ENCODE assay signal across 8 cellular contexts in genomic region chr20:35663813-35664543, GRCh38. TPM values are rescaled to one million over a fixed set of nuclear protein-coding genes. Genes with fewer than 3 reads are reported as not detected.
DNase-seq lines count a peak whose midpoint lies in the region; ATAC-seq, FAIRE-seq and TF ChIP-seq lines count a peak whose summit lies in the region.

No MANE protein-coding gene starts in this region.

- peak overlapping the region; percentile 77 for H3K4me2 ChIP-seq in endothelial cell of umbilical vein (ENCODE audit: insufficient read depth, low read length)

- TF ChIP-seq POLR2A in endothelial cell of umbilical vein (IDR thresholded peaks at IDR 0.05; ENCODE audit: low read depth, low read length): no peak

- no TSS peak for BruUV-seq in endothelial cell of umbilical vein (replicated peaks; lab: Mats Ljungman, UMichigan)

- H3K27me3 ChIP-seq in AG04450 (ENCODE audit: control insufficient read depth, insufficient read depth, low read length) (no peaks in the 10 kb centered on the region), endothelial cell of umbilical vein (ENCODE audit: control insufficient read depth in 2 of 2, insufficient read depth in 2 of 2, low read length in 2 of 2) (no peaks in the 10 kb centered on the region)
- H3K27me3 ChIP-seq in naive thymus-derived CD4-positive, alpha-beta T cell (ENCODE audit: control insufficient read depth in 2 of 2, insufficient read depth in 2 of 2, low read length in 2 of 2): no peaks in the 10 kb centered on the region

- ATAC-seq in GM18868 (IDR thresholded peaks at IDR 0.05; ENCODE audit: unreplicated experiment): peak; percentile 28
- ATAC-seq in HG03097 (IDR thresholded peaks at IDR 0.05; ENCODE audit: low FRiP score, unreplicated experiment): peak; percentile 35
- ATAC-seq in naive thymus-derived CD4-positive, alpha-beta T cell: peak; percentile 61
- peak; percentile 54 to 56 for ATAC-seq in stimulated activated naive B cell treated with anti-CD40 and anti-IgM and Interleukin-4, amounts not matched to agents 10 μg/mL and 1 μg/mL and 100 μg/mL, for 72 hours (replicated peaks)

- peaks cover 3% of the 10 kb centered on the region; the same call in 1 of the 2 replicates for H3K9me3 ChIP-seq in AG04450 (ENCODE audit: control insufficient read depth, insufficient read depth, low read length)
- H3K9me3 ChIP-seq in endothelial cell of umbilical vein (replicated peaks; ENCODE audit: control insufficient read depth, insufficient read depth, low read length): no peaks in the 10 kb centered on the region
- H3K9me3 ChIP-seq in naive thymus-derived CD4-positive, alpha-beta T cell (ENCODE audit: control insufficient read depth in 2 of 3, low read length in 3 of 3): no peaks in the 10 kb centered on the region

- dilution Hi-C loops in endothelial cell of umbilical vein (cut with MboI; ENCODE audit: extremely low pct_ligation_motif_present, low sequenced_read_pairs): no loop called here

- H3K4me3 Mint-ChIP-seq in naive thymus-derived CD4-positive, alpha-beta T cell: peak overlapping the region; percentile 89 to 98 (median 96)
- peak overlapping the region; percentile 94 to 97 for H3K4me3 Mint-ChIP-seq in stimulated activated naive B cell treated with anti-CD40 and anti-IgM and Interleukin-4, amounts not matched to agents 10 μg/mL and 1 μg/mL and 100 μg/mL, for 72 hours

- H3K4me3 ChIP-seq in AG04450 (ENCODE audit: low read depth, low read length) (peak overlapping the region; percentile 99), endothelial cell of umbilical vein (replicated peaks in 1 of 3; ENCODE audit: insufficient read depth in 1 of 3, low read depth in 1 of 3, low read length in 3 of 3) (peak overlapping the region; percentile 13 to 81 (median 78))
- H3K4me3 ChIP-seq in naive thymus-derived CD4-positive, alpha-beta T cell (ENCODE audit: low read length): peak overlapping the region; percentile 88

- FAIRE-seq in endothelial cell of umbilical vein (lab: Jason Lieb, UNC): no peak

- POLR2A ChIA-PET in AG04450 (lab: Yijun Ruan, JAX) (interaction anchor here (0.6 to 2.4 kb wide), 7 partner anchors 12 to 210 kb away, joined by 3 to 11 read pairs (median 3); no protein-coding TSS in a partner anchor), endothelial cell of umbilical vein (lab: Charles Lee) (no interaction called here)
- POLR2A ChIA-PET in naive thymus-derived CD4-positive, alpha-beta T cell (lab: Charles Lee): interaction anchor here (0.8 to 3.5 kb wide), 32 partner anchors 8 to 1148 kb away, joined by 3 to 72 read pairs (median 5); partner anchors contain the start of genes CEP250, DYNLRB1, ERGIC3 and PHF20

- peaks cover 14% of the 10 kb centered on the region for H4K20me1 ChIP-seq in endothelial cell of umbilical vein (replicated peaks; ENCODE audit: control insufficient read depth, extremely low read depth, insufficient read depth, low read length)

- no peaks in the 10 kb centered on the region for H3K36me3 ChIP-seq in endothelial cell of umbilical vein (ENCODE audit: control insufficient read depth in 2 of 2, extremely low read depth in 1 of 2, insufficient read depth in 2 of 2, low read length in 2 of 2)
- H3K36me3 ChIP-seq in naive thymus-derived CD4-positive, alpha-beta T cell (ENCODE audit: control insufficient read depth in 2 of 3, insufficient read depth in 3 of 3, low read length in 3 of 3): peaks cover 0 to 12% (median 0%) of the 10 kb centered on the region in 3 experiments

- H3K9me3 Mint-ChIP-seq in naive thymus-derived CD4-positive, alpha-beta T cell: no peaks in the 10 kb centered on the region
- no peaks in the 10 kb centered on the region for H3K9me3 Mint-ChIP-seq in stimulated activated naive B cell treated with anti-CD40 and anti-IgM and Interleukin-4, amounts not matched to agents 10 μg/mL and 1 μg/mL and 100 μg/mL, for 72 hours

- peaks cover 56% of the 10 kb centered on the region for H3K79me2 ChIP-seq in endothelial cell of umbilical vein (ENCODE audit: control insufficient read depth, insufficient read depth, low read length)

- no peaks in the 10 kb centered on the region for H3K27me3 Mint-ChIP-seq in naive thymus-derived CD4-positive, alpha-beta T cell
- no peaks in the 10 kb centered on the region for H3K27me3 Mint-ChIP-seq in stimulated activated naive B cell treated with anti-CD40 and anti-IgM and Interleukin-4, amounts not matched to agents 10 μg/mL and 1 μg/mL and 100 μg/mL, for 72 hours

- CTCF ChIA-PET in AG04450 (lab: Charles Lee): no interaction called here
- CTCF ChIA-PET in endothelial cell of umbilical vein (lab: Charles Lee): interaction anchor here (0.8 to 1.3 kb wide), 5 partner anchors 10 to 78 kb away, joined by 3 to 4 read pairs (median 3); partner anchors contain the start of genes RBM39 and SPAG4
- CTCF ChIA-PET in naive thymus-derived CD4-positive, alpha-beta T cell (lab: Charles Lee): interaction anchor here (0.7 to 1.5 kb wide), 4 partner anchors 11 to 222 kb away, joined by 3 to 5 read pairs (median 3); no protein-coding TSS in a partner anchor

- H3K4me1 ChIP-seq in endothelial cell of umbilical vein (ENCODE audit: control insufficient read depth, extremely low read depth, insufficient read depth, low read length): peaks cover 19% of the 10 kb centered on the region
- H3K4me1 ChIP-seq in naive thymus-derived CD4-positive, alpha-beta T cell (ENCODE audit: control insufficient read depth in 2 of 2, insufficient read depth in 2 of 2, low read length in 2 of 2): peaks cover 42 to 44% of the 10 kb centered on the region in 2 donors

- no peaks in the 10 kb centered on the region for H3K9me1 ChIP-seq in endothelial cell of umbilical vein (replicated peaks; ENCODE audit: control insufficient read depth, extremely low read depth, insufficient read depth, low read length)

- no peak for TF ChIP-seq CTCF in AG04450 (IDR thresholded peaks at IDR 0.05; ENCODE audit: low read depth, low read length)
- no peak for TF ChIP-seq CTCF in endothelial cell of umbilical vein (IDR thresholded peaks at IDR 0.05; ENCODE audit: extremely low read depth in 1 of 2, insufficient read depth in 1 of 2, low read depth in 1 of 2, low read length in 2 of 2)

- H3K36me3 Mint-ChIP-seq in naive thymus-derived CD4-positive, alpha-beta T cell: peaks cover 3 to 21% (median 11%) of the 10 kb centered on the region in 5 donors
- peaks cover 23 to 43% of the 10 kb centered on the region in 2 donors for H3K36me3 Mint-ChIP-seq in stimulated activated naive B cell treated with anti-CD40 and anti-IgM and Interleukin-4, amounts not matched to agents 10 μg/mL and 1 μg/mL and 100 μg/mL, for 72 hours

- peak overlapping the region; percentile 59 for H3K9ac ChIP-seq in endothelial cell of umbilical vein (replicated peaks; ENCODE audit: extremely low read depth, insufficient read depth, low read length)

- H2AFZ ChIP-seq in endothelial cell of umbilical vein (ENCODE audit: low read depth, low read length): no peak overlapping the region

- DNase-seq in AG04450 (ENCODE audit: low read depth, low spot score) (no peak), NCI-H82 (lab: John Stamatoyannopoulos, UW) (peak; percentile 85), endothelial cell of umbilical vein (ENCODE audit: low read depth, low spot score) (peak; percentile 45)
- DNase-seq in activated CD8-positive, alpha-beta memory T cell treated with anti-CD3 and anti-CD28 coated beads, Interleukin-2, amount 50 U/mL, for 4 hours: peak; percentile 56
- peak; percentile 44 to 76 (median 70) for DNase-seq in naive thymus-derived CD4-positive, alpha-beta T cell
- peak; percentile 36 for DNase-seq in stimulated activated naive B cell treated with anti-CD40 and anti-IgM and Interleukin-4, amounts not matched to agents 10 μg/mL and 1 μg/mL and 100 μg/mL, for 72 hours

- H3K27ac ChIP-seq in AG04450 (ENCODE audit: low read depth, low read length): peak overlapping the region; percentile 91
- peak overlapping the region; percentile 33 for H3K27ac ChIP-seq in endothelial cell of umbilical vein (ENCODE audit: insufficient read depth, low read depth, low read length)
- H3K27ac ChIP-seq in naive thymus-derived CD4-positive, alpha-beta T cell (ENCODE audit: low read depth, low read length): peak overlapping the region; percentile 100

- peaks cover 34 to 56% (median 54%) of the 10 kb centered on the region in 7 donors for H3K4me1 Mint-ChIP-seq in naive thymus-derived CD4-positive, alpha-beta T cell
- H3K4me1 Mint-ChIP-seq in stimulated activated naive B cell treated with anti-CD40 and anti-IgM and Interleukin-4, amounts not matched to agents 10 μg/mL and 1 μg/mL and 100 μg/mL, for 72 hours: peaks cover 17 to 47% of the 10 kb centered on the region in 2 donors

- intact Hi-C loops in endothelial cell of umbilical vein (cut with micrococcal nuclease): loop anchor here (1.0 to 5.0 kb wide), 3 partner anchors 35 to 78 kb away; partner anchors contain the start of genes NFS1, RBM39 and ROMO1
- intact Hi-C loops in naive thymus-derived CD4-positive, alpha-beta T cell (cut with micrococcal nuclease): loop anchor here (1.0 to 5.0 kb wide), 13 partner anchors 15 to 387 kb away; partner anchors contain the start of genes CEP250 (in 2 of the 2), ERGIC3 (in 2 of the 2), NFS1 (in 2 of the 2) and RBM39 (in 2 of the 2)

- peak overlapping the region; percentile 98 to 100 (median 99) for H3K27ac Mint-ChIP-seq in naive thymus-derived CD4-positive, alpha-beta T cell
- peak overlapping the region; percentile 100 for H3K27ac Mint-ChIP-seq in stimulated activated naive B cell treated with anti-CD40 and anti-IgM and Interleukin-4, amounts not matched to agents 10 μg/mL and 1 μg/mL and 100 μg/mL, for 72 hours

RNA-seq across cellular contexts. Expression of gene CPNE1, which starts 0.7 kb away (rescaled TPM):
- polyA plus RNA-seq in AG04450 (2011; rRNA removed) (93.5 and 95.1 TPM in 2 replicates), endothelial cell of umbilical vein (316 and 368 TPM in 2 replicates)
- 91.7 and 92.6 TPM in 2 replicates for polyA minus RNA-seq in AG04450 (2011; rRNA and poly(A)+ RNA removed)
- total RNA-seq in endothelial cell of umbilical vein: 239 and 244 TPM in 2 replicates
- polyA plus RNA-seq in endothelial cell of umbilical vein (2011; cell fraction: cytosol; rRNA removed): 163 and 198 TPM in 2 replicates
- polyA plus RNA-seq in endothelial cell of umbilical vein (2011; cell fraction: nucleus; rRNA removed): 494 and 508 TPM in 2 replicates
- 149 and 157 TPM in 2 replicates for polyA plus RNA-seq in endothelial cell of umbilical vein (2012)
- polyA minus RNA-seq in endothelial cell of umbilical vein: 228 and 246 TPM in 2 replicates
- polyA minus RNA-seq in endothelial cell of umbilical vein (2011; cell fraction: cytosol; rRNA and poly(A)+ RNA removed): 196 TPM
- 128 and 147 TPM in 2 replicates for polyA minus RNA-seq in endothelial cell of umbilical vein (2011; cell fraction: nucleus; rRNA and poly(A)+ RNA removed)
- 100 to 1,000 TPM; 250 to 378 (median 305) TPM for total RNA-seq in naive thymus-derived CD4-positive, alpha-beta T cell
- polyA plus RNA-seq in naive thymus-derived CD4-positive, alpha-beta T cell: 100 to 1,000 TPM; 277 to 360 TPM

RNA-seq across cellular contexts. Expression of gene RBM12, which starts 0.7 kb away (rescaled TPM):
- polyA plus RNA-seq in AG04450 (2011; rRNA removed) (73.0 and 91.1 TPM in 2 replicates), endothelial cell of umbilical vein (120 and 121 TPM in 2 replicates)
- 183 and 208 TPM in 2 replicates for polyA minus RNA-seq in AG04450 (2011; rRNA and poly(A)+ RNA removed)
- total RNA-seq in endothelial cell of umbilical vein: 98.0 and 105 TPM in 2 replicates
- polyA plus RNA-seq in endothelial cell of umbilical vein (2011; cell fraction: cytosol; rRNA removed): 55.0 and 62.6 TPM in 2 replicates
- polyA plus RNA-seq in endothelial cell of umbilical vein (2011; cell fraction: nucleus; rRNA removed): 104 and 125 TPM in 2 replicates
- polyA plus RNA-seq in endothelial cell of umbilical vein (2012): 62.3 and 68.2 TPM in 2 replicates
- polyA minus RNA-seq in endothelial cell of umbilical vein: 334 and 392 TPM in 2 replicates
- 75.2 TPM for polyA minus RNA-seq in endothelial cell of umbilical vein (2011; cell fraction: cytosol; rRNA and poly(A)+ RNA removed)
- 129 and 133 TPM in 2 replicates for polyA minus RNA-seq in endothelial cell of umbilical vein (2011; cell fraction: nucleus; rRNA and poly(A)+ RNA removed)
- 100 to 1,000 TPM in 4 of 5 experiments, 10 to 100 TPM in 1; 98.2 to 122 (median 114) TPM for total RNA-seq in naive thymus-derived CD4-positive, alpha-beta T cell
- 10 to 100 TPM; 48.9 to 50.8 TPM for polyA plus RNA-seq in naive thymus-derived CD4-positive, alpha-beta T cell

RNA-seq across cellular contexts. Expression of gene NFS1, which starts 35.2 kb away (rescaled TPM):
- polyA plus RNA-seq in AG04450 (2011; rRNA removed) (43.8 and 44.4 TPM in 2 replicates), endothelial cell of umbilical vein (28.4 and 36.5 TPM in 2 replicates)
- polyA minus RNA-seq in AG04450 (2011; rRNA and poly(A)+ RNA removed): 21.2 and 21.3 TPM in 2 replicates
- total RNA-seq in endothelial cell of umbilical vein: 24.0 and 25.1 TPM in 2 replicates
- polyA plus RNA-seq in endothelial cell of umbilical vein (2011; cell fraction: cytosol; rRNA removed): 27.0 and 32.3 TPM in 2 replicates
- polyA plus RNA-seq in endothelial cell of umbilical vein (2011; cell fraction: nucleus; rRNA removed): 36.6 and 50.5 TPM in 2 replicates
- 27.7 and 29.1 TPM in 2 replicates for polyA plus RNA-seq in endothelial cell of umbilical vein (2012)
- 21.1 and 28.2 TPM in 2 replicates for polyA minus RNA-seq in endothelial cell of umbilical vein
- polyA minus RNA-seq in endothelial cell of umbilical vein (2011; cell fraction: cytosol; rRNA and poly(A)+ RNA removed): 50.7 TPM
- polyA minus RNA-seq in endothelial cell of umbilical vein (2011; cell fraction: nucleus; rRNA and poly(A)+ RNA removed): 11.0 and 19.1 TPM in 2 replicates
- 10 to 100 TPM; 18.2 to 41.1 (median 35.0) TPM for total RNA-seq in naive thymus-derived CD4-positive, alpha-beta T cell
- polyA plus RNA-seq in naive thymus-derived CD4-positive, alpha-beta T cell: 10 to 100 TPM in 1 of 2 donors, 1 to 10 TPM in 1; 9.7 to 27.7 TPM

RNA-seq across cellular contexts. Expression of gene ROMO1, which starts 35.2 kb away (rescaled TPM):
- polyA plus RNA-seq in AG04450 (2011; rRNA removed) (177 and 261 TPM in 2 replicates), endothelial cell of umbilical vein (845 and 1,099 TPM in 2 replicates)
- 19.5 and 22.6 TPM in 2 replicates for polyA minus RNA-seq in AG04450 (2011; rRNA and poly(A)+ RNA removed)
- 169 and 174 TPM in 2 replicates for total RNA-seq in endothelial cell of umbilical vein
- polyA plus RNA-seq in endothelial cell of umbilical vein (2011; cell fraction: cytosol; rRNA removed): 690 and 833 TPM in 2 replicates
- 165 and 175 TPM in 2 replicates for polyA plus RNA-seq in endothelial cell of umbilical vein (2011; cell fraction: nucleus; rRNA removed)
- 286 and 288 TPM in 2 replicates for polyA plus RNA-seq in endothelial cell of umbilical vein (2012)
- 52.6 and 65.2 TPM in 2 replicates for polyA minus RNA-seq in endothelial cell of umbilical vein
- polyA minus RNA-seq in endothelial cell of umbilical vein (2011; cell fraction: cytosol; rRNA and poly(A)+ RNA removed): 112 TPM
- 7.5 and 22.1 TPM in 2 replicates for polyA minus RNA-seq in endothelial cell of umbilical vein (2011; cell fraction: nucleus; rRNA and poly(A)+ RNA removed)
- 10 to 100 TPM; 33.2 to 85.5 (median 38.5) TPM for total RNA-seq in naive thymus-derived CD4-positive, alpha-beta T cell
- polyA plus RNA-seq in naive thymus-derived CD4-positive, alpha-beta T cell: 100 to 1,000 TPM; 269 to 293 TPM

RNA-seq across cellular contexts. Expression of gene SPAG4, which starts 48.3 kb away (rescaled TPM):
- polyA plus RNA-seq in AG04450 (2011; rRNA removed) (1.8 and 3.6 TPM in 2 replicates), endothelial cell of umbilical vein (9.5 and 12.3 TPM in 2 replicates)
- polyA minus RNA-seq in AG04450 (2011; rRNA and poly(A)+ RNA removed): 2.3 TPM in 2 replicates
- total RNA-seq in endothelial cell of umbilical vein: 3.7 and 7.2 TPM in 2 replicates
- 4.9 and 7.4 TPM in 2 replicates for polyA plus RNA-seq in endothelial cell of umbilical vein (2011; cell fraction: cytosol; rRNA removed)
- polyA plus RNA-seq in endothelial cell of umbilical vein (2011; cell fraction: nucleus; rRNA removed): 13.4 and 16.8 TPM in 2 replicates
- 4.2 and 8.0 TPM in 2 replicates for polyA plus RNA-seq in endothelial cell of umbilical vein (2012)
- 3.6 and 4.4 TPM in 2 replicates for polyA minus RNA-seq in endothelial cell of umbilical vein
- polyA minus RNA-seq in endothelial cell of umbilical vein (2011; cell fraction: cytosol; rRNA and poly(A)+ RNA removed): 1.5 TPM
- 0.87 and 2.8 TPM in 2 replicates for polyA minus RNA-seq in endothelial cell of umbilical vein (2011; cell fraction: nucleus; rRNA and poly(A)+ RNA removed)
- total RNA-seq in naive thymus-derived CD4-positive, alpha-beta T cell: 10 to 100 TPM in 2 of 5 experiments, 1 to 10 TPM in 2, under 1 TPM in 1; 0.35 to 25.0 (median 2.7) TPM
- not detected for polyA plus RNA-seq in naive thymus-derived CD4-positive, alpha-beta T cell

Comparison
In these comparisons a context has a peak if more than half of its experiments do, and no peak if none do; other contexts are left out.
1. H3K27ac ChIP-seq: peak in every context shown above with its lines; median percentile 100 in naive thymus-derived CD4-positive, alpha-beta T cell; 91 in AG04450; 33 in endothelial cell of umbilical vein.